10 cellular contexts compared by ENCODE assay signal in genomic region chr7:50594734-50595537, GRCh38. TPM values are rescaled to one million over a fixed set of nuclear protein-coding genes. Genes with fewer than 3 reads are reported as not detected.
DNase-seq lines count a peak whose midpoint lies in the region; ATAC-seq, FAIRE-seq and TF ChIP-seq lines count a peak whose summit lies in the region.
"Had no signal": no experiment of that assay in that cellular context is flagged by ENCODE, and none has a peak within 500 bp of the region (broad histone marks: within the 10 kb centered on the region; RNA-seq: fewer than 3 reads in every experiment).

No MANE protein-coding gene starts in this region.

- POLR2A ChIA-PET in activated CD8-positive, alpha-beta T cell treated with anti-CD3 and anti-CD28 coated beads, Interleukin-2, amount 10 ng/mL, durations not matched to agents 7 days and 5 days (lab: Charles Lee), result no interaction called here
- POLR2A ChIA-PET in naive thymus-derived CD4-positive, alpha-beta T cell (lab: Charles Lee), result no interaction called here

- intact Hi-C loops in naive thymus-derived CD4-positive, alpha-beta T cell (cut with micrococcal nuclease), result loop anchor here (1.0 to 10.0 kb wide), 2 partner anchors 38 to 60 kb away; no protein-coding TSS in a partner anchor

- ATAC-seq in GM18505 (IDR thresholded peaks at IDR 0.05; ENCODE audit: unreplicated experiment), result peak; percentile 52
- peak; percentile 40 for ATAC-seq in GM19397 (IDR thresholded peaks at IDR 0.05; ENCODE audit: unreplicated experiment)
- ATAC-seq in HG03045 (IDR thresholded peaks at IDR 0.05; ENCODE audit: unreplicated experiment), result peak; percentile 63
- ATAC-seq in activated CD8-positive, alpha-beta T cell treated with anti-CD3 and anti-CD28 coated beads, Interleukin-2, amount 10 ng/mL, durations not matched to agents 7 days and 5 days, result no peak
- no peak for ATAC-seq in naive thymus-derived CD4-positive, alpha-beta T cell

- no peaks in the 10 kb centered on the region for H3K4me1 ChIP-seq in naive thymus-derived CD4-positive, alpha-beta T cell (ENCODE audit: control insufficient read depth in 2 of 2, insufficient read depth in 2 of 2, low read length in 2 of 2)

- CTCF ChIA-PET in activated CD8-positive, alpha-beta T cell treated with anti-CD3 and anti-CD28 coated beads, Interleukin-2, amount 10 ng/mL, durations not matched to agents 7 days and 5 days (lab: Charles Lee), result interaction anchor here (0.7 to 3.1 kb wide), 8 partner anchors 13 to 374 kb away, joined by 3 to 9 read pairs (median 4); no protein-coding TSS in a partner anchor
- CTCF ChIA-PET in naive thymus-derived CD4-positive, alpha-beta T cell (lab: Charles Lee), result interaction anchor here (1.1 kb wide), 1 partner anchor 21 kb away, joined by 7 read pairs; no protein-coding TSS in a partner anchor

- no peak for DNase-seq in activated CD8-positive, alpha-beta T cell treated with anti-CD3 and anti-CD28 coated beads, Interleukin-2, amount 10 ng/mL, durations not matched to agents 7 days and 5 days
- DNase-seq in frontal cortex (ENCODE audit: low spot score in 2 of 2) (no peak), NOMO-1 treated with DMSO at 0.1 percent for 48 hours (lab: John Stamatoyannopoulos, UW; ENCODE audit: unreplicated experiment) (no peak), NCI-H446 treated with DMSO at 0.1 percent for 48 hours (lab: John Stamatoyannopoulos, UW) (no peak)
- no peak for DNase-seq in naive thymus-derived CD4-positive, alpha-beta T cell

- H3K27me3 ChIP-seq in naive thymus-derived CD4-positive, alpha-beta T cell (ENCODE audit: control insufficient read depth in 2 of 2, insufficient read depth in 2 of 2, low read length in 2 of 2), result no peaks in the 10 kb centered on the region
- H3K27me3 ChIP-seq: BLaER1 had no signal

- H3K4me1 Mint-ChIP-seq in activated CD8-positive, alpha-beta T cell treated with anti-CD3 and anti-CD28 coated beads, Interleukin-2, amount 10 ng/mL, durations not matched to agents 7 days and 5 days (ENCODE audit: low read depth), result peaks cover 24% of the 10 kb centered on the region
- peaks cover 0 to 30% (median 0%) of the 10 kb centered on the region in 7 donors for H3K4me1 Mint-ChIP-seq in naive thymus-derived CD4-positive, alpha-beta T cell

- H3K27ac Mint-ChIP-seq in activated CD8-positive, alpha-beta T cell treated with anti-CD3 and anti-CD28 coated beads, Interleukin-2, amount 10 ng/mL, durations not matched to agents 7 days and 5 days, result peak overlapping the region; percentile 73
- peak overlapping the region in 2 of 9 donors; percentile 28 to 75 for H3K27ac Mint-ChIP-seq in naive thymus-derived CD4-positive, alpha-beta T cell

- no peak for TF ChIP-seq POLR2A in GM18505 (IDR thresholded peaks at IDR 0.05; ENCODE audit: borderline replicate concordance, extremely low read depth, insufficient read depth, insufficient read length)

- no peaks in the 10 kb centered on the region for H3K9me3 ChIP-seq in naive thymus-derived CD4-positive, alpha-beta T cell (ENCODE audit: control insufficient read depth in 2 of 3, low read length in 3 of 3)
- H3K9me3 ChIP-seq: BLaER1 had no signal

- H3K9me3 Mint-ChIP-seq in activated CD8-positive, alpha-beta T cell treated with anti-CD3 and anti-CD28 coated beads, Interleukin-2, amount 10 ng/mL, durations not matched to agents 7 days and 5 days (ENCODE audit: insufficient read depth), result no peaks in the 10 kb centered on the region
- no peaks in the 10 kb centered on the region for H3K9me3 Mint-ChIP-seq in naive thymus-derived CD4-positive, alpha-beta T cell

- no peak for FAIRE-seq in frontal cortex (lab: Jason Lieb, UNC)

- H3K4me3 ChIP-seq in naive thymus-derived CD4-positive, alpha-beta T cell (ENCODE audit: low read length), result no peak overlapping the region
- H3K4me3 ChIP-seq: BLaER1, SK-N-MC had no signal

- no peaks in the 10 kb centered on the region for H3K27me3 Mint-ChIP-seq in activated CD8-positive, alpha-beta T cell treated with anti-CD3 and anti-CD28 coated beads, Interleukin-2, amount 10 ng/mL, durations not matched to agents 7 days and 5 days (ENCODE audit: low read depth)
- peaks cover 0 to 18% (median 6%) of the 10 kb centered on the region in 5 donors for H3K27me3 Mint-ChIP-seq in naive thymus-derived CD4-positive, alpha-beta T cell

- no peaks in the 10 kb centered on the region for H3K36me3 Mint-ChIP-seq in activated CD8-positive, alpha-beta T cell treated with anti-CD3 and anti-CD28 coated beads, Interleukin-2, amount 10 ng/mL, durations not matched to agents 7 days and 5 days (ENCODE audit: low read depth)
- peaks cover 0 to 21% (median 4%) of the 10 kb centered on the region in 5 donors for H3K36me3 Mint-ChIP-seq in naive thymus-derived CD4-positive, alpha-beta T cell

- peaks cover 0 to 6% (median 0%) of the 10 kb centered on the region in 3 experiments for H3K36me3 ChIP-seq in naive thymus-derived CD4-positive, alpha-beta T cell (ENCODE audit: control insufficient read depth in 2 of 3, insufficient read depth in 3 of 3, low read length in 3 of 3)

- H3K27ac ChIP-seq in naive thymus-derived CD4-positive, alpha-beta T cell (ENCODE audit: low read depth, low read length), result no peak overlapping the region
- H3K27ac ChIP-seq: BLaER1, SK-N-MC had no signal

- H3K4me3 Mint-ChIP-seq in activated CD8-positive, alpha-beta T cell treated with anti-CD3 and anti-CD28 coated beads, Interleukin-2, amount 10 ng/mL, durations not matched to agents 7 days and 5 days, result no peak overlapping the region
- peak overlapping the region in 1 of 10 donors; percentile 29 for H3K4me3 Mint-ChIP-seq in naive thymus-derived CD4-positive, alpha-beta T cell

RNA-seq across cellular contexts. Expression of gene DDC, which starts 29.7 kb away (rescaled TPM):
- total RNA-seq in activated CD8-positive, alpha-beta T cell treated with anti-CD3 and anti-CD28 coated beads, Interleukin-2, amount 10 ng/mL, durations not matched to agents 7 days and 5 days, result not detected
- 0.82 TPM for total RNA-seq in frontal cortex
- total RNA-seq in naive thymus-derived CD4-positive, alpha-beta T cell, result not detected
- not detected for polyA plus RNA-seq in naive thymus-derived CD4-positive, alpha-beta T cell

Comparison
In these comparisons a context has a peak if more than half of its experiments do, and no peak if none do; other contexts are left out.
1. ATAC-seq: peak in GM18505 (single experiment), GM19397 (single experiment) and HG03045 (single experiment); none in activated CD8-positive, alpha-beta T cell treated with anti-CD3 and anti-CD28 coated beads, Interleukin-2, amount 10 ng/mL, durations not matched to agents 7 days and 5 days (single experiment) and naive thymus-derived CD4-positive, alpha-beta T cell (single experiment).